Comparison of ENCODE assay signal across 8 cellular contexts in genomic region chr15:89430530-89431341, GRCh38.
DNase-seq lines count a peak whose midpoint lies in the region; ATAC-seq and FAIRE-seq lines count a peak whose summit lies in the region.

No MANE protein-coding gene starts in this region.

- peak; percentile 98 for ATAC-seq in GM18511 (IDR thresholded peaks at IDR 0.05; ENCODE audit: unreplicated experiment)
- ATAC-seq in HG03066 (IDR thresholded peaks at IDR 0.05; ENCODE audit: low read depth, unreplicated experiment): peak; percentile 93

- FAIRE-seq in A204.1 (lab: Jason Lieb, UNC): peak; percentile 3

- DNase-seq in NCI-H2196 treated with DMSO at 0.1 percent for 48 hours (lab: John Stamatoyannopoulos, UW; ENCODE audit: unreplicated experiment) (peak; percentile 35), cerebellum (ENCODE audit: low spot score) (peak; percentile 88), left kidney (ENCODE audit: low read depth, low spot score) (peak; percentile 88)
- DNase-seq in activated CD4-positive, alpha-beta T cell treated with anti-CD3 and anti-CD28 coated beads for 1 hour: peak; percentile 79
- DNase-seq in stimulated activated CD4-positive, alpha-beta T cell treated with anti-CD3 and anti-CD28 coated beads, Interleukin-1b, Interleukin-23, amount 100 ng/mL, for 24 hours (ENCODE audit: low read depth in 4 of 4, low spot score in 1 of 4): peak; percentile 85 to 99 (median 90)

Comparison
In these comparisons a context has a peak if more than half of its experiments do, and no peak if none do; other contexts are left out.
1. Peak in every context shown above with its lines: DNase-seq and ATAC-seq.
2. DNase-seq: peak in every context shown above with its lines; median percentile 90 in stimulated activated CD4-positive, alpha-beta T cell treated with anti-CD3 and anti-CD28 coated beads, Interleukin-1b, Interleukin-23, amount 100 ng/mL, for 24 hours; 88 in cerebellum; 88 in left kidney; 79 in activated CD4-positive, alpha-beta T cell treated with anti-CD3 and anti-CD28 coated beads for 1 hour; 35 in NCI-H2196 treated with DMSO at 0.1 percent for 48 hours.